Comparison of ENCODE assay signal across 10 cellular contexts in the genomic region with DNA sequence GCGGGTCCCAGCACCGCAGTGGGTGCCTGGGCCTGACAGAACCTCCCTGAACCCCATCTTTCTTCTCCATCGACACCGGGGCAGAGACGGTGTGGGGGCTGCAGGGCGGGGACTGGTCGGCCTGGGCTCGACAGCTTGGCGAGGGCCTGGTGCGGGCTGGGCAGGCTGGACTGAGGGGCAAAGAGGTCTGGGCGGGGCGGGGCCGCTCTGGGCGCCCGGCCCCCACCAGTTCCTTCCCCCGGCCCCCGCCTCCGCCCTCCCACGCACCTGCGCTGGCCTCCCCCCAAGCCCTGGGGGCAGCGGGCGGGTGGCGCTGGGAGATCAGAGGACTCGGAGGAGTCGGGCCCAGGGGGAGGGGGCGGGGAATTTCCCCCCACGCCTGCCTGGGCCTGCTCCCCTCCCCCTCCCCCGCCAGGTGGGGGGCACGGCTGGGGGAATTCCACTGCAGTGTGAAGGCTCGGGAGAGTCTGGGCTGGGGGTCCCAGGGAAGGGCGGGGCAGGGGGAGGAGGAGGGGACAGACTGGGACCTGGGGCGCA. TPM values are rescaled to one million over a fixed set of nuclear protein-coding genes. Genes with fewer than 3 reads are reported as not detected.
DNase-seq lines count a peak whose midpoint lies in the region; ATAC-seq, FAIRE-seq and TF ChIP-seq lines count a peak whose summit lies in the region.
"Had no signal": no experiment of that assay in that cellular context is flagged by ENCODE, and none has a peak within 500 bp of the region (broad histone marks: within the 10 kb centered on the region; RNA-seq: fewer than 3 reads in every experiment).

No MANE protein-coding gene starts in this region.

- TF ChIP-seq CTCF in OCI-LY3 (IDR thresholded peaks at IDR 0.05; ENCODE audit: low read depth, low read length): no peak
- no peak for TF ChIP-seq CTCF in hepatocyte (IDR thresholded peaks at IDR 0.05; ENCODE audit: poor library complexity)

- DNase-seq in activated effector memory CD4-positive, alpha-beta T cell treated with anti-CD3 and anti-CD28 coated beads, Interleukin-2, amount 50 U/mL, for 16 hours: peak; percentile 72
- DNase-seq in activated effector memory CD4-positive, alpha-beta T cell treated with Interleukin-2 at 50 U/mL for 16 hours: no peak
- peak; percentile 39 for DNase-seq in hepatocyte (ENCODE audit: low spot score)
- peak; percentile 34 to 69 for DNase-seq in stimulated activated CD8-positive, alpha-beta memory T cell treated with anti-CD3 and anti-CD28 coated beads, Interleukin-7, amount 100 ng/mL, for 4 hours (ENCODE audit: low read depth in 2 of 2)
- DNase-seq in SIG-M5 (lab: John Stamatoyannopoulos, UW): no peak
- no peak for DNase-seq in GM12891 (ENCODE audit: insufficient read length, low spot score)
- DNase-seq: KG1 had no signal

- H3K4me3 ChIP-seq in OCI-LY3 (ENCODE audit: low read length) (peak overlapping the region; percentile 91), hepatocyte (no peak overlapping the region)

- H3K9me2 ChIP-seq in hepatocyte (replicated peaks; ENCODE audit: insufficient read depth): no peaks in the 10 kb centered on the region

- FAIRE-seq in GM12891 (lab: Jason Lieb, UNC): no peak
- FAIRE-seq: colon had no signal

- WGBS in hepatocyte (ENCODE audit: low lambda C conversion rate, missing lambda C conversion rate): 10% methylated on average over 2 of the region's 32 CpGs

- peak overlapping the region; percentile 88 for H3K27ac ChIP-seq in OCI-LY3 (ENCODE audit: low read length)
- no peak overlapping the region for H3K27ac ChIP-seq in hepatocyte

- H3K9ac ChIP-seq in OCI-LY3 (ENCODE audit: low read length): peak overlapping the region; percentile 98

- H3K27me3 ChIP-seq in OCI-LY3 (ENCODE audit: low read depth, low read length): no peaks in the 10 kb centered on the region
- peaks cover 38% of the 10 kb centered on the region for H3K27me3 ChIP-seq in hepatocyte

- H3K4me2 ChIP-seq in OCI-LY3 (ENCODE audit: low read length) (peak overlapping the region; percentile 97), hepatocyte (peak overlapping the region; percentile 98)

- H3K36me3 ChIP-seq in OCI-LY3 (replicated peaks; ENCODE audit: low read depth, low read length) (peaks cover 9% of the 10 kb centered on the region), hepatocyte (replicated peaks; ENCODE audit: insufficient read depth, low read depth) (no peaks in the 10 kb centered on the region)

- peaks cover 10% of the 10 kb centered on the region for H4K20me1 ChIP-seq in OCI-LY3 (ENCODE audit: insufficient read depth, low read length)
- no peaks in the 10 kb centered on the region for H4K20me1 ChIP-seq in hepatocyte (ENCODE audit: insufficient read depth, poor library complexity, severe bottlenecking)

- no peaks in the 10 kb centered on the region for H3K9me3 ChIP-seq in OCI-LY3 (ENCODE audit: insufficient read depth, low read length)
- no peaks in the 10 kb centered on the region for H3K9me3 ChIP-seq in hepatocyte (ENCODE audit: low read depth)

- ATAC-seq in HG03521 (IDR thresholded peaks at IDR 0.05; ENCODE audit: unreplicated experiment): no peak

- H2AFZ ChIP-seq in OCI-LY3 (ENCODE audit: low read depth, low read length) (no peak overlapping the region), hepatocyte (no peak overlapping the region)

- H3K4me1 ChIP-seq in OCI-LY3 (ENCODE audit: low read length): peaks cover 50% of the 10 kb centered on the region
- peaks cover 20% of the 10 kb centered on the region for H3K4me1 ChIP-seq in hepatocyte (ENCODE audit: insufficient read depth)

- H3K79me2 ChIP-seq in OCI-LY3 (ENCODE audit: low read length) (peaks cover 25% of the 10 kb centered on the region), hepatocyte (no peaks in the 10 kb centered on the region)

- TF ChIP-seq POLR2A in GM12891 (IDR thresholded peaks at IDR 0.05; ENCODE audit: low read depth, low read length): no peak

TF ChIP-seq in GM12891, 5 proteins besides CTCF, POLR2A, EP300 and RAD21:
- TF ChIP-seq TAF1 (IDR thresholded peaks at IDR 0.05; ENCODE audit: low read depth, low read length): no peak
- no peak for TF ChIP-seq SPI1 (IDR thresholded peaks at IDR 0.05; ENCODE audit: low read depth, low read length)
- no peak for TF ChIP-seq PAX5 (IDR thresholded peaks at IDR 0.05; ENCODE audit: insufficient read depth, low read length, severe bottlenecking)
- no peak for TF ChIP-seq POLR2AphosphoS5 (IDR thresholded peaks at IDR 0.05; ENCODE audit: low read depth, low read length)
- TF ChIP-seq POU2F2 (IDR thresholded peaks at IDR 0.05; ENCODE audit: low read depth, low read length): no peak

RNA-seq across cellular contexts. Expression of gene KREMEN2, which starts 0.9 kb away (rescaled TPM):
- 0.52 and 3.6 TPM in 2 replicates for total RNA-seq in hepatocyte
- 4.9 and 5.8 TPM in 2 replicates for polyA plus RNA-seq in hepatocyte
- 0.44 TPM for polyA plus RNA-seq in GM12891 (2012; ENCODE audit: low read depth, missing spikeins)

RNA-seq across cellular contexts. Expression of gene PAQR4, which starts 6.0 kb away (rescaled TPM):
- 2.8 and 4.5 TPM in 2 replicates for total RNA-seq in hepatocyte
- polyA plus RNA-seq in hepatocyte: 3.7 and 8.3 TPM in 2 replicates
- 8.9 TPM for polyA plus RNA-seq in GM12891 (2012; ENCODE audit: low read depth, missing spikeins)

RNA-seq across cellular contexts. Expression of gene PKMYT1, which starts 17.1 kb away (rescaled TPM):
- 5.5 and 7.7 TPM in 2 replicates for total RNA-seq in hepatocyte
- 17.1 and 21.0 TPM in 2 replicates for polyA plus RNA-seq in hepatocyte
- polyA plus RNA-seq in GM12891 (2012; ENCODE audit: low read depth, missing spikeins): 21.4 TPM

RNA-seq across cellular contexts. Expression of gene CLDN9, which starts 49.6 kb away (rescaled TPM):
- total RNA-seq in hepatocyte: 2.0 and 3.5 TPM in 2 replicates
- polyA plus RNA-seq in hepatocyte: 8.9 and 9.0 TPM in 2 replicates
- polyA plus RNA-seq in GM12891 (2012; ENCODE audit: low read depth, missing spikeins): 0.04 TPM

RNA-seq across cellular contexts. Expression of gene FLYWCH1, which starts 51.4 kb away (rescaled TPM):
- total RNA-seq in hepatocyte: 11.7 and 14.6 TPM in 2 replicates
- 16.9 and 17.1 TPM in 2 replicates for polyA plus RNA-seq in hepatocyte
- 16.5 TPM for polyA plus RNA-seq in GM12891 (2012; ENCODE audit: low read depth, missing spikeins)

Comparison
In these comparisons a context has a peak if more than half of its experiments do, and no peak if none do; other contexts are left out.
1. DNase-seq: peak in activated effector memory CD4-positive, alpha-beta T cell treated with anti-CD3 and anti-CD28 coated beads, Interleukin-2, amount 50 U/mL, for 16 hours (single experiment), hepatocyte (single experiment) and stimulated activated CD8-positive, alpha-beta memory T cell treated with anti-CD3 and anti-CD28 coated beads, Interleukin-7, amount 100 ng/mL, for 4 hours (2 of 2); none in activated effector memory CD4-positive, alpha-beta T cell treated with Interleukin-2 at 50 U/mL for 16 hours (single experiment), SIG-M5 (single experiment) and GM12891 (single experiment).